In genomic region chr4:76168688-76169087, GRCh38 we compare ENCODE assay signal across 6 cellular contexts.
"Had no signal": no experiment of that assay in that cellular context is flagged by ENCODE, and none has a peak within 500 bp of the region (broad histone marks: within the 10 kb centered on the region; RNA-seq: fewer than 3 reads in every experiment).

No MANE protein-coding gene starts in this region.

- H3K4me3 ChIP-seq: GM23338 had no signal

- H3K9me3 Mint-ChIP-seq: GM23338, H9, IgD-negative memory B cell had no signal

- H3K27ac Mint-ChIP-seq: GM23338, H9, IgD-negative memory B cell had no signal

- H3K4me1 Mint-ChIP-seq: GM23338, H9, IgD-negative memory B cell had no signal

- H3K27ac ChIP-seq: HL-60 had no signal

- ATAC-seq: GM23338, HepG2 had no signal

- DNase-seq: H9, HCEC 1CT had no signal

- H3K4me3 Mint-ChIP-seq: GM23338, H9, IgD-negative memory B cell had no signal
